20 cellular contexts compared by ENCODE assay signal in the genomic region with DNA sequence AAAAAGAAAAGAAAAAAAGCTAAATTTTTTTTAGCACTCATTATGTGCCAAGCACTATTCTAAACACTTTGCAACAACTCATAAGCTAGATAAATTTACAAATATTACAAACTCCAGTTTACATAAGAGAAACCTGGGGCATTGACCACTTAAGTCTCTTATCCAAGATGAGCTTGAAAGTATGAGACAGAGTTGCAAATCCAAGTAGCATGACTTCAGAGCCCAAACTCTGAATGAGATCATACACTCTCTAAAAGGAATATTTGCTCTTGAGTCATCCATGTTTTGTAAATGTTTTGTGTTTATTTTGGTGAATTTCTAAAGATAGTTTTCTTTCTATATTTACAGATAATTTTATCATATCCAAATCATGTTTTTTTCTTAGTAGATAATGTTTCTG. TPM values are rescaled to one million over a fixed set of nuclear protein-coding genes. Genes with fewer than 3 reads are reported as not detected.
DNase-seq lines count a peak whose midpoint lies in the region; TF ChIP-seq lines count a peak whose summit lies in the region.
"Had no signal": no experiment of that assay in that cellular context is flagged by ENCODE, and none has a peak within 500 bp of the region (broad histone marks: within the 10 kb centered on the region; RNA-seq: fewer than 3 reads in every experiment).

No MANE protein-coding gene starts in this region.

- no peaks in the 10 kb centered on the region for H3K9me3 ChIP-seq in adrenal gland (replicated peaks in 1 of 3)
- H3K9me3 ChIP-seq: ovary had no signal

- no peaks in the 10 kb centered on the region for H3K27me3 ChIP-seq in adrenal gland
- H3K27me3 ChIP-seq: ovary had no signal

- no peaks in the 10 kb centered on the region for H3K4me1 ChIP-seq in adrenal gland (replicated peaks in 1 of 2)

- intact Hi-C loops in adrenal gland (cut with DNase I), result no loop called here

- H3K36me3 ChIP-seq in adrenal gland (replicated peaks in 1 of 2), result no peaks in the 10 kb centered on the region
- H3K36me3 ChIP-seq: ovary had no signal

- H3K4me3 ChIP-seq in skeletal muscle cell (ENCODE audit: low read depth, low read length) (no peak overlapping the region), adrenal gland (no peak overlapping the region)
- H3K4me3 ChIP-seq: GM23338, ovary had no signal

- TF ChIP-seq POLR2A in adrenal gland (IDR thresholded peaks at IDR 0.05), result no peak

- TF ChIP-seq CTCF in adrenal gland (IDR thresholded peaks at IDR 0.05), result no peak

- no peak overlapping the region for H3K27ac ChIP-seq in adrenal gland
- H3K27ac ChIP-seq: ovary had no signal

- DNase-seq in GM03348 (ENCODE audit: low spot score), result peak; percentile 22
- peak; percentile 60 for DNase-seq in RKO (ENCODE audit: low spot score)
- DNase-seq in fibroblast of gingiva (ENCODE audit: low read depth), result peak; percentile 42
- peak; percentile 16 for DNase-seq in skeletal muscle cell (ENCODE audit: low read depth)
- DNase-seq in DMS153 (lab: John Stamatoyannopoulos, UW), result no peak
- no peak for DNase-seq in adrenal gland
- no peak for DNase-seq in NCI-H2196 (lab: John Stamatoyannopoulos, UW; ENCODE audit: unreplicated experiment)
- DNase-seq: activated CD4-positive, alpha-beta T cell treated with anti-CD3 and anti-CD28 coated beads for 4 hours; activated CD8-positive, alpha-beta memory T cell treated with anti-CD3 and anti-CD28 coated beads, Interleukin-2, amount 50 U/mL, for 48 hours; activated naive CD4-positive, alpha-beta T cell treated with anti-CD3 and anti-CD28 coated beads for 36 hours; effector CD8-positive, alpha-beta T cell; Kasumi-1; NCI-H1436 treated with DMSO at 0.1 percent for 48 hours; NCI-H446 treated with DMSO at 0.1 percent for 48 hours; ovary; small intestine had no signal

RNA-seq across cellular contexts. Expression of gene SHOC1, which starts 4.0 kb away (rescaled TPM):
- total RNA-seq in adrenal gland, result 1 to 10 TPM in 6 of 8 donors, under 1 TPM in 2; 0.11 to 8.2 (median 2.7) TPM
- 1 to 10 TPM in 2 of 3 donors, under 1 TPM in 1; 0.57 to 4.8 (median 3.0) TPM for polyA plus RNA-seq in adrenal gland
- total RNA-seq: activated naive CD4-positive, alpha-beta T cell treated with anti-CD3 and anti-CD28 coated beads for 36 hours; cardiac septum; frontal cortex; GM23338; liver had no signal

Comparison
In these comparisons a context has a peak if more than half of its experiments do, and no peak if none do; other contexts are left out.
1. DNase-seq: peak in GM03348 (single experiment), RKO (single experiment), fibroblast of gingiva (single experiment) and skeletal muscle cell (single experiment); none in DMS153 (single experiment), adrenal gland (0 of 7) and NCI-H2196 (single experiment).